28 cellular contexts compared by ENCODE assay signal in genomic region chr3:156176629-156177210, GRCh38. TPM values are rescaled to one million over a fixed set of nuclear protein-coding genes. Genes with fewer than 3 reads are reported as not detected.
"Had no signal": no experiment of that assay in that cellular context is flagged by ENCODE, and none has a peak within 500 bp of the region (broad histone marks: within the 10 kb centered on the region; RNA-seq: fewer than 3 reads in every experiment).

No MANE protein-coding gene starts in this region.

- H3K9me3 ChIP-seq: MG63 had no signal

- H3K4me2 ChIP-seq: KMS-11 had no signal

- H3K4me3 ChIP-seq: MG63 had no signal

- H3K36me3 ChIP-seq: MG63 had no signal

- H3K27ac ChIP-seq: KMS-11 had no signal

- DNase-seq: Karpas-422, Kasumi-1, KG1, MG63, MM.1S, MV-4-11, NCI-H1048, NCI-H1092, NCI-H1092 treated with DMSO at 0.1 percent for 48 hours, NCI-H1105, NCI-H1105 treated with DMSO at 0.1 percent for 48 hours, NCI-H1417 treated with DMSO at 0.1 percent for 48 hours, NCI-H1436, NCI-H1436 treated with DMSO at 0.1 percent for 48 hours, NCI-H187, NCI-H187 treated with DMSO at 0.1 percent for 48 hours, NCI-H1930, NCI-H2081, NCI-H2081 treated with DMSO at 0.1 percent for 48 hours, NCI-H2107, NCI-H2171, NCI-H2227 treated with DMSO at 0.1 percent for 48 hours, NCI-H345, NCI-H446, NCI-H446 treated with DMSO at 0.1 percent for 48 hours, NCI-H510A had no signal

- H3K27me3 ChIP-seq: MG63 had no signal

RNA-seq across cellular contexts. Expression of gene KCNAB1, which starts 56.3 kb away (rescaled TPM):
- total RNA-seq: NCI-H460 had no signal
